1 cellular context compared by ENCODE assay signal in the genomic region with DNA sequence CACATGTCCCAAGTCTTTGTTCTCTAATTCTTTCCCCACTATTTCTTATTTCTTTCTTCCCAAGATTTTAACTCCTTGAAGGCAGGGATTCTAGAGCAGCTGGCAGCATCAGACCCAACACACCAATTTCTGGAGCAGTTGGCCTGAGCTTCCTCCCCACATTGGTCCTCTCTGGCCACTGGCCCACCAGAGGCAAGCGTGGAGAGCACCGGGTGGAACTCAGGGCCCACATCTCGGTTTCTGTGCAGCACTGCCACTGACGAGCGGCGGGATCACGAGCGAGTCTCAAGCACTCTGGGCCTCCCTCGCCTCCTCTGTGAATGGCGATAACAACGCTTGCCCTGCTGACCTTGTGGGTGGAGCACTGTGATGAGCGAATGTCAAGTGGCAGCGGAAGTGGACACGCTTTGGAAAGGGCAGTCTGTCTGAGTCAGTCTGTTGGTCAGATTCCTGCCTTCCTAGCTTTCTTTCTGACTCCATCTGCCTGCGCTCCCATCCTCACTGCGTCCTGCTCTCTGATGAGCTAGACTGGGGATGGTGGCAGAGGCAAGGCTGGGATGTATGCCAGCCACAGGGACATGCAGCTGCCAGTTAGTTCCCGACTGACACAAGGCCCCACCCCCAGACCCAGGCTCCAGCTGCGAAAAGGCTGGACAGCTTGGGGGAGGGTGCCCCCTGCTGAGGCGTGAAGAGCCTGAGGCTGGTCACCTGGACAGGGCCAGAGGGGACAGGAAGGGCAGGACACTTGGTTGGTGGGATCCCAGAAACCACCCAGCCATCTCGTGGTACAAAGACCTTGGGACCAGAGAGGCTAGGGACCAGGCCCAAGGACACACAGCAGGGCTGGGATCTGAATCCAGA.
TF ChIP-seq lines count a peak whose summit lies in the region.

No MANE protein-coding gene starts in this region.

TF ChIP-seq in K562, 482 proteins besides CTCF, POLR2A, EP300 and RAD21 (continued from another document and continues in another):
- TF ChIP-seq HNRNPH1 (optimal IDR thresholded peaks at IDR 0.05; ENCODE audit: low read depth, low read length) (no peak), POLR2AphosphoS5 (IDR thresholded peaks at IDR 0.05; ENCODE audit: control insufficient read depth, insufficient read depth, low read depth, low read length) (peak; percentile 84), PTBP1 (IDR thresholded peaks at IDR 0.05; ENCODE audit: low read depth, low read length) (peak; percentile 98), MTA3 (IDR thresholded peaks at IDR 0.05; ENCODE audit: borderline replicate concordance) (peak; percentile 91), NR2C2 (CRISPR knock-in tag; IDR thresholded peaks at IDR 0.05) (peak; percentile 76; the same call in 1 of the 2 replicates), NR2C2 (tag; IDR thresholded peaks at IDR 0.05) (peak; percentile 95), NR2C1 (IDR thresholded peaks at IDR 0.05) (peak; percentile 80), NR2C1 (tag; IDR thresholded peaks at IDR 0.05) (peak; percentile 90), ZFP36 (IDR thresholded peaks at IDR 0.05; ENCODE audit: low read depth, low read length, partially characterized antibody) (peak; percentile 98), CREB1 (IDR thresholded peaks at IDR 0.05) (peak; percentile 61; the same call in 1 of the 2 replicates), CREB1 (CRISPR knock-in tag; IDR thresholded peaks at IDR 0.05) (peak; percentile 71)
- TF ChIP-seq, protein P1, sequence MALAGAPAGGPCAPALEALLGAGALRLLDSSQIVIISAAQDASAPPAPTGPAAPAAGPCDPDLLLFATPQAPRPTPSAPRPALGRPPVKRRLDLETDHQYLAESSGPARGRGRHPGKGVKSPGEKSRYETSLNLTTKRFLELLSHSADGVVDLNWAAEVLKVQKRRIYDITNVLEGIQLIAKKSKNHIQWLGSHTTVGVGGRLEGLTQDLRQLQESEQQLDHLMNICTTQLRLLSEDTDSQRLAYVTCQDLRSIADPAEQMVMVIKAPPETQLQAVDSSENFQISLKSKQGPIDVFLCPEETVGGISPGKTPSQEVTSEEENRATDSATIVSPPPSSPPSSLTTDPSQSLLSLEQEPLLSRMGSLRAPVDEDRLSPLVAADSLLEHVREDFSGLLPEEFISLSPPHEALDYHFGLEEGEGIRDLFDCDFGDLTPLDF (CRISPR knock-in tag; IDR thresholded peaks at IDR 0.05): no peak
- TF ChIP-seq, protein P2, sequence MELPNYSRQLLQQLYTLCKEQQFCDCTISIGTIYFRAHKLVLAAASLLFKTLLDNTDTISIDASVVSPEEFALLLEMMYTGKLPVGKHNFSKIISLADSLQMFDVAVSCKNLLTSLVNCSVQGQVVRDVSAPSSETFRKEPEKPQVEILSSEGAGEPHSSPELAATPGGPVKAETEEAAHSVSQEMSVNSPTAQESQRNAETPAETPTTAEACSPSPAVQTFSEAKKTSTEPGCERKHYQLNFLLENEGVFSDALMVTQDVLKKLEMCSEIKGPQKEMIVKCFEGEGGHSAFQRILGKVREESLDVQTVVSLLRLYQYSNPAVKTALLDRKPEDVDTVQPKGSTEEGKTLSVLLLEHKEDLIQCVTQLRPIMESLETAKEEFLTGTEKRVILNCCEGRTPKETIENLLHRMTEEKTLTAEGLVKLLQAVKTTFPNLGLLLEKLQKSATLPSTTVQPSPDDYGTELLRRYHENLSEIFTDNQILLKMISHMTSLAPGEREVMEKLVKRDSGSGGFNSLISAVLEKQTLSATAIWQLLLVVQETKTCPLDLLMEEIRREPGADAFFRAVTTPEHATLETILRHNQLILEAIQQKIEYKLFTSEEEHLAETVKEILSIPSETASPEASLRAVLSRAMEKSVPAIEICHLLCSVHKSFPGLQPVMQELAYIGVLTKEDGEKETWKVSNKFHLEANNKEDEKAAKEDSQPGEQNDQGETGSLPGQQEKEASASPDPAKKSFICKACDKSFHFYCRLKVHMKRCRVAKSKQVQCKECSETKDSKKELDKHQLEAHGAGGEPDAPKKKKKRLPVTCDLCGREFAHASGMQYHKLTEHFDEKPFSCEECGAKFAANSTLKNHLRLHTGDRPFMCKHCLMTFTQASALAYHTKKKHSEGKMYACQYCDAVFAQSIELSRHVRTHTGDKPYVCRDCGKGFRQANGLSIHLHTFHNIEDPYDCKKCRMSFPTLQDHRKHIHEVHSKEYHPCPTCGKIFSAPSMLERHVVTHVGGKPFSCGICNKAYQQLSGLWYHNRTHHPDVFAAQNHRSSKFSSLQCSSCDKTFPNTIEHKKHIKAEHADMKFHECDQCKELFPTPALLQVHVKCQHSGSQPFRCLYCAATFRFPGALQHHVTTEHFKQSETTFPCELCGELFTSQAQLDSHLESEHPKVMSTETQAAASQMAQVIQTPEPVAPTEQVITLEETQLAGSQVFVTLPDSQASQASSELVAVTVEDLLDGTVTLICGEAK (IDR thresholded peaks at IDR 0.05): peak; percentile 61
- TF ChIP-seq, protein P2 (CRISPR knock-in tag; IDR thresholded peaks at IDR 0.05): no peak
- TF ChIP-seq, protein P3, sequence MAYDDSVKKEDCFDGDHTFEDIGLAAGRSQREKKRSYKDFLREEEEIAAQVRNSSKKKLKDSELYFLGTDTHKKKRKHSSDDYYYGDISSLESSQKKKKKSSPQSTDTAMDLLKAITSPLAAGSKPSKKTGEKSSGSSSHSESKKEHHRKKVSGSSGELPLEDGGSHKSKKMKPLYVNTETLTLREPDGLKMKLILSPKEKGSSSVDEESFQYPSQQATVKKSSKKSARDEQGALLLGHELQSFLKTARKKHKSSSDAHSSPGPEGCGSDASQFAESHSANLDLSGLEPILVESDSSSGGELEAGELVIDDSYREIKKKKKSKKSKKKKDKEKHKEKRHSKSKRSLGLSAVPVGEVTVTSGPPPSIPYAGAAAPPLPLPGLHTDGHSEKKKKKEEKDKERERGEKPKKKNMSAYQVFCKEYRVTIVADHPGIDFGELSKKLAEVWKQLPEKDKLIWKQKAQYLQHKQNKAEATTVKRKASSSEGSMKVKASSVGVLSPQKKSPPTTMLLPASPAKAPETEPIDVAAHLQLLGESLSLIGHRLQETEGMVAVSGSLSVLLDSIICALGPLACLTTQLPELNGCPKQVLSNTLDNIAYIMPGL (CRISPR knock-in tag; IDR thresholded peaks at IDR 0.05): no peak; the same call in 1 of the 2 replicates
- TF ChIP-seq, protein P4, sequence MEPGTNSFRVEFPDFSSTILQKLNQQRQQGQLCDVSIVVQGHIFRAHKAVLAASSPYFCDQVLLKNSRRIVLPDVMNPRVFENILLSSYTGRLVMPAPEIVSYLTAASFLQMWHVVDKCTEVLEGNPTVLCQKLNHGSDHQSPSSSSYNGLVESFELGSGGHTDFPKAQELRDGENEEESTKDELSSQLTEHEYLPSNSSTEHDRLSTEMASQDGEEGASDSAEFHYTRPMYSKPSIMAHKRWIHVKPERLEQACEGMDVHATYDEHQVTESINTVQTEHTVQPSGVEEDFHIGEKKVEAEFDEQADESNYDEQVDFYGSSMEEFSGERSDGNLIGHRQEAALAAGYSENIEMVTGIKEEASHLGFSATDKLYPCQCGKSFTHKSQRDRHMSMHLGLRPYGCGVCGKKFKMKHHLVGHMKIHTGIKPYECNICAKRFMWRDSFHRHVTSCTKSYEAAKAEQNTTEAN (CRISPR knock-in tag; IDR thresholded peaks at IDR 0.05): no peak
- TF ChIP-seq, protein P5, sequence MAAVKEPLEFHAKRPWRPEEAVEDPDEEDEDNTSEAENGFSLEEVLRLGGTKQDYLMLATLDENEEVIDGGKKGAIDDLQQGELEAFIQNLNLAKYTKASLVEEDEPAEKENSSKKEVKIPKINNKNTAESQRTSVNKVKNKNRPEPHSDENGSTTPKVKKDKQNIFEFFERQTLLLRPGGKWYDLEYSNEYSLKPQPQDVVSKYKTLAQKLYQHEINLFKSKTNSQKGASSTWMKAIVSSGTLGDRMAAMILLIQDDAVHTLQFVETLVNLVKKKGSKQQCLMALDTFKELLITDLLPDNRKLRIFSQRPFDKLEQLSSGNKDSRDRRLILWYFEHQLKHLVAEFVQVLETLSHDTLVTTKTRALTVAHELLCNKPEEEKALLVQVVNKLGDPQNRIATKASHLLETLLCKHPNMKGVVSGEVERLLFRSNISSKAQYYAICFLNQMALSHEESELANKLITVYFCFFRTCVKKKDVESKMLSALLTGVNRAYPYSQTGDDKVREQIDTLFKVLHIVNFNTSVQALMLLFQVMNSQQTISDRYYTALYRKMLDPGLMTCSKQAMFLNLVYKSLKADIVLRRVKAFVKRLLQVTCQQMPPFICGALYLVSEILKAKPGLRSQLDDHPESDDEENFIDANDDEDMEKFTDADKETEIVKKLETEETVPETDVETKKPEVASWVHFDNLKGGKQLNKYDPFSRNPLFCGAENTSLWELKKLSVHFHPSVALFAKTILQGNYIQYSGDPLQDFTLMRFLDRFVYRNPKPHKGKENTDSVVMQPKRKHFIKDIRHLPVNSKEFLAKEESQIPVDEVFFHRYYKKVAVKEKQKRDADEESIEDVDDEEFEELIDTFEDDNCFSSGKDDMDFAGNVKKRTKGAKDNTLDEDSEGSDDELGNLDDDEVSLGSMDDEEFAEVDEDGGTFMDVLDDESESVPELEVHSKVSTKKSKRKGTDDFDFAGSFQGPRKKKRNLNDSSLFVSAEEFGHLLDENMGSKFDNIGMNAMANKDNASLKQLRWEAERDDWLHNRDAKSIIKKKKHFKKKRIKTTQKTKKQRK (IDR thresholded peaks at IDR 0.05; ENCODE audit: borderline replicate concordance, low read depth, low read length): no peak
- TF ChIP-seq, protein P6, sequence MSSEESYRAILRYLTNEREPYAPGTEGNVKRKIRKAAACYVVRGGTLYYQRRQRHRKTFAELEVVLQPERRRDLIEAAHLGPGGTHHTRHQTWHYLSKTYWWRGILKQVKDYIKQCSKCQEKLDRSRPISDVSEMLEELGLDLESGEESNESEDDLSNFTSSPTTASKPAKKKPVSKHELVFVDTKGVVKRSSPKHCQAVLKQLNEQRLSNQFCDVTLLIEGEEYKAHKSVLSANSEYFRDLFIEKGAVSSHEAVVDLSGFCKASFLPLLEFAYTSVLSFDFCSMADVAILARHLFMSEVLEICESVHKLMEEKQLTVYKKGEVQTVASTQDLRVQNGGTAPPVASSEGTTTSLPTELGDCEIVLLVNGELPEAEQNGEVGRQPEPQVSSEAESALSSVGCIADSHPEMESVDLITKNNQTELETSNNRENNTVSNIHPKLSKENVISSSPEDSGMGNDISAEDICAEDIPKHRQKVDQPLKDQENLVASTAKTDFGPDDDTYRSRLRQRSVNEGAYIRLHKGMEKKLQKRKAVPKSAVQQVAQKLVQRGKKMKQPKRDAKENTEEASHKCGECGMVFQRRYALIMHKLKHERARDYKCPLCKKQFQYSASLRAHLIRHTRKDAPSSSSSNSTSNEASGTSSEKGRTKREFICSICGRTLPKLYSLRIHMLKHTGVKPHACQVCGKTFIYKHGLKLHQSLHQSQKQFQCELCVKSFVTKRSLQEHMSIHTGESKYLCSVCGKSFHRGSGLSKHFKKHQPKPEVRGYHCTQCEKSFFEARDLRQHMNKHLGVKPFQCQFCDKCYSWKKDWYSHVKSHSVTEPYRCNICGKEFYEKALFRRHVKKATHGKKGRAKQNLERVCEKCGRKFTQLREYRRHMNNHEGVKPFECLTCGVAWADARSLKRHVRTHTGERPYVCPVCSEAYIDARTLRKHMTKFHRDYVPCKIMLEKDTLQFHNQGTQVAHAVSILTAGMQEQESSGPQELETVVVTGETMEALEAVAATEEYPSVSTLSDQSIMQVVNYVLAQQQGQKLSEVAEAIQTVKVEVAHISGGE (CRISPR knock-in tag; IDR thresholded peaks at IDR 0.05): peak in 1 of 3 experiments; percentile 70; a peak in 2 of 6 replicates
- TF ChIP-seq, protein P7, sequence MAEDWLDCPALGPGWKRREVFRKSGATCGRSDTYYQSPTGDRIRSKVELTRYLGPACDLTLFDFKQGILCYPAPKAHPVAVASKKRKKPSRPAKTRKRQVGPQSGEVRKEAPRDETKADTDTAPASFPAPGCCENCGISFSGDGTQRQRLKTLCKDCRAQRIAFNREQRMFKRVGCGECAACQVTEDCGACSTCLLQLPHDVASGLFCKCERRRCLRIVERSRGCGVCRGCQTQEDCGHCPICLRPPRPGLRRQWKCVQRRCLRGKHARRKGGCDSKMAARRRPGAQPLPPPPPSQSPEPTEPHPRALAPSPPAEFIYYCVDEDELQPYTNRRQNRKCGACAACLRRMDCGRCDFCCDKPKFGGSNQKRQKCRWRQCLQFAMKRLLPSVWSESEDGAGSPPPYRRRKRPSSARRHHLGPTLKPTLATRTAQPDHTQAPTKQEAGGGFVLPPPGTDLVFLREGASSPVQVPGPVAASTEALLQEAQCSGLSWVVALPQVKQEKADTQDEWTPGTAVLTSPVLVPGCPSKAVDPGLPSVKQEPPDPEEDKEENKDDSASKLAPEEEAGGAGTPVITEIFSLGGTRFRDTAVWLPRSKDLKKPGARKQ (CRISPR knock-in tag; IDR thresholded peaks at IDR 0.05): no peak
- TF ChIP-seq, protein P8, sequence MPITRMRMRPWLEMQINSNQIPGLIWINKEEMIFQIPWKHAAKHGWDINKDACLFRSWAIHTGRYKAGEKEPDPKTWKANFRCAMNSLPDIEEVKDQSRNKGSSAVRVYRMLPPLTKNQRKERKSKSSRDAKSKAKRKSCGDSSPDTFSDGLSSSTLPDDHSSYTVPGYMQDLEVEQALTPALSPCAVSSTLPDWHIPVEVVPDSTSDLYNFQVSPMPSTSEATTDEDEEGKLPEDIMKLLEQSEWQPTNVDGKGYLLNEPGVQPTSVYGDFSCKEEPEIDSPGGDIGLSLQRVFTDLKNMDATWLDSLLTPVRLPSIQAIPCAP (CRISPR knock-in tag; IDR thresholded peaks at IDR 0.05; ENCODE audit: borderline replicate concordance): no peak
